In genomic region chr5:13643196-13643595, GRCh38 we compare ENCODE assay signal across 26 cellular contexts.
DNase-seq lines count a peak whose midpoint lies in the region.
"Had no signal": no experiment of that assay in that cellular context is flagged by ENCODE, and none has a peak within 500 bp of the region (broad histone marks: within the 10 kb centered on the region; RNA-seq: fewer than 3 reads in every experiment).

No MANE protein-coding gene starts in this region.

- no peak overlapping the region for H3K4ac ChIP-seq in trophoblast cell (ENCODE audit: low read depth, low read length)

- no peak overlapping the region for H2AK5ac ChIP-seq in trophoblast cell (ENCODE audit: low read length)

- no peak overlapping the region for H3K14ac ChIP-seq in trophoblast cell (ENCODE audit: low read length)

- H2BK12ac ChIP-seq in trophoblast cell (ENCODE audit: low read length) = no peak overlapping the region

- no peaks in the 10 kb centered on the region for H3K27me3 ChIP-seq in trophoblast cell (ENCODE audit: insufficient read depth, low read length)
- H3K27me3 ChIP-seq: BE2C; BLaER1; BLaER1 treated with 17β-estradiol and CSF1 and Interleukin-3, amounts not matched to agents 10 nM and 100 nM had no signal

- H3K23ac ChIP-seq in trophoblast cell (ENCODE audit: low read length) = no peak overlapping the region

- H4K8ac ChIP-seq in trophoblast cell (ENCODE audit: low read depth, low read length) = no peak overlapping the region

- H3K9ac ChIP-seq in trophoblast cell (ENCODE audit: low read length) = no peak overlapping the region
- H3K9ac ChIP-seq: BLaER1; BLaER1 treated with 17β-estradiol and CSF1 and Interleukin-3, amounts not matched to agents 10 nM and 100 nM had no signal

- H4K12ac ChIP-seq in trophoblast cell (ENCODE audit: low read depth, low read length) = no peak overlapping the region

- no peaks in the 10 kb centered on the region for H3K79me1 ChIP-seq in trophoblast cell (ENCODE audit: low read length)

- no peak overlapping the region for H3K18ac ChIP-seq in trophoblast cell (ENCODE audit: low read length)

- no peaks in the 10 kb centered on the region for H3K36me3 ChIP-seq in trophoblast cell (ENCODE audit: control insufficient read depth in 1 of 2, insufficient read depth in 2 of 2, low read length in 2 of 2)
- H3K36me3 ChIP-seq: BE2C; BLaER1; BLaER1 treated with 17β-estradiol and CSF1 and Interleukin-3, amounts not matched to agents 10 nM and 100 nM had no signal

- H3K27ac ChIP-seq in trophoblast cell (ENCODE audit: low read depth, low read length) = no peak overlapping the region
- H3K27ac ChIP-seq: 22Rv1; A549; BLaER1; BLaER1 treated with 17β-estradiol and CSF1 and Interleukin-3, amounts not matched to agents 10 nM and 100 nM; C4-2B had no signal

- no peak overlapping the region for H3K4me3 ChIP-seq in trophoblast cell (ENCODE audit: low read depth, low read length)
- H3K4me3 ChIP-seq: A549; BLaER1; BLaER1 treated with 17β-estradiol and CSF1 and Interleukin-3, amounts not matched to agents 10 nM and 100 nM had no signal

- H3K9me3 ChIP-seq in trophoblast cell (ENCODE audit: insufficient read depth, low read depth, low read length) = no peaks in the 10 kb centered on the region
- H3K9me3 ChIP-seq: A549; BE2C; BLaER1; BLaER1 treated with 17β-estradiol and CSF1 and Interleukin-3, amounts not matched to agents 10 nM and 100 nM; Caco-2 had no signal

- no peaks in the 10 kb centered on the region for H3K4me1 ChIP-seq in trophoblast cell (ENCODE audit: control insufficient read depth in 1 of 2, insufficient read depth in 2 of 2, low read length in 2 of 2)
- H3K4me1 ChIP-seq: BE2C; BLaER1; BLaER1 treated with 17β-estradiol and CSF1 and Interleukin-3, amounts not matched to agents 10 nM and 100 nM had no signal

- H2BK5ac ChIP-seq in trophoblast cell (ENCODE audit: low read depth, low read length, poor library complexity) = no peak overlapping the region

- H3K4me2 ChIP-seq in trophoblast cell (ENCODE audit: low read length) = no peak overlapping the region
- H3K4me2 ChIP-seq: A549; BLaER1; BLaER1 treated with 17β-estradiol and CSF1 and Interleukin-3, amounts not matched to agents 10 nM and 100 nM had no signal

- H3K79me2 ChIP-seq in trophoblast cell (ENCODE audit: control insufficient read depth, insufficient read depth, low read length, poor library complexity) = no peaks in the 10 kb centered on the region

- no CpG with 5 or more reads among the region's 2 CpGs for WGBS in trophoblast cell (ENCODE audit: extremely low coverage, insufficient coverage, insufficient read length)

- H2BK120ac ChIP-seq in trophoblast cell (ENCODE audit: insufficient read depth, low read length, poor library complexity) = no peak overlapping the region

- no peak overlapping the region for H2AFZ ChIP-seq in trophoblast cell (ENCODE audit: insufficient read depth, low read length, poor library complexity)

- H4K91ac ChIP-seq in trophoblast cell (ENCODE audit: low read depth, low read length) = no peak overlapping the region

- DNase-seq in trophoblast cell (peak; percentile 70 to 85), COR-L47 (lab: John Stamatoyannopoulos, UW) (no peak)
- DNase-seq: 8988T; ACHN; AML-193; BE2C; C1 segment of cervical spinal cord; Caco-2; Calu3; CD4-positive, alpha-beta memory T cell; CD4-positive, alpha-beta T cell; CD4-positive, CD25-positive, alpha-beta regulatory T cell; CD8-positive, alpha-beta memory T cell; CD8-positive, alpha-beta T cell; DMS 273 treated with DMSO at 0.1 percent for 48 hours; DMS153; DMS53; DMS79; DMS79 treated with DMSO at 0.1 percent for 48 hours; DND-41; EL had no signal
